8 cellular contexts compared by ENCODE assay signal in the genomic region with DNA sequence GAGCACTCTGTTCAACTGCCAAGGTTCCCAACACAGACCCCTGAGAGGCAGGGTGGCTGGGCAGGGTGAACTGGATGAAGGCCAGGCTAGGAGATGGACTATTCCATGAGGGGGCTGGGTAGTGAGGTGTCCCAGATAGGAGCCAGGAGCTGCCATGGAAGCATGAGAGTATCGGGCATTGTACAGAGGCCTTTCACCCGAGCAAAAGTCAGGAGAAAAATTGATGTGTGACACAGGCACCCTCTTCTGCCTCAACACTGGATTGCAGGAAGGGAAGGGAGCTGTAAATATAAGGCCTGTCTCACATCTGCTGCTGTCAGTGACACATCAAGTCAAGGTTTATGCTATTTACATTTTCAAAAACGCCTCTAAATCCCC.
A peak's percentile ranks its signal among the peaks of the same experiment; 100 is the strongest.
DNase-seq lines count a peak whose midpoint lies in the region; ATAC-seq and TF ChIP-seq lines count a peak whose summit lies in the region.

No MANE protein-coding gene starts in this region.

- no peak for TF ChIP-seq POLR2A in sigmoid colon (IDR thresholded peaks at IDR 0.05)

- H3K36me3 ChIP-seq in adipocyte (ENCODE audit: control insufficient read depth, insufficient read depth, low read length, severe bottlenecking) (peaks cover 37% of the 10 kb centered on the region), sigmoid colon (peaks cover 16 to 30% (median 20%) of the 10 kb centered on the region in 4 donors), GM23338 (ENCODE audit: insufficient read depth) (no peaks in the 10 kb centered on the region; the same call in 1 of the 2 replicates)

- H2AFZ ChIP-seq in GM23338: no peak overlapping the region

- TF ChIP-seq CTCF in sigmoid colon (IDR thresholded peaks at IDR 0.05): no peak
- TF ChIP-seq CTCF in GM23338 (conservative IDR thresholded peaks at IDR 0.05; ENCODE audit: low read depth in 2 of 2): peak in 1 of 2 experiments; percentile 28; a peak in 2 of 4 replicates

- H3K27me3 Mint-ChIP-seq in GM23338 (ENCODE audit: insufficient read depth, low read depth, poor library complexity): peaks cover 5% of the 10 kb centered on the region

- no peak for TF ChIP-seq EP300 in sigmoid colon (IDR thresholded peaks at IDR 0.05)

- H3K9me2 ChIP-seq in GM23338 (ENCODE audit: insufficient read depth): no peaks in the 10 kb centered on the region

- peak; percentile 19 for DNase-seq in GM04504 (ENCODE audit: low read depth)
- peak; percentile 39 for DNase-seq in adipocyte (ENCODE audit: low read depth)
- DNase-seq in Right ventricle myocardium inferior (ENCODE audit: missing footprints): no peak
- peak; percentile 77 for DNase-seq in sigmoid colon
- no peak for DNase-seq in NOMO-1 (lab: John Stamatoyannopoulos, UW; ENCODE audit: unreplicated experiment in 2 of 2)
- no peak for DNase-seq in GM23338 (ENCODE audit: low spot score)
- DNase-seq in activated CD8-positive, alpha-beta memory T cell treated with anti-CD3 and anti-CD28 coated beads, Interleukin-2, amount 50 U/mL, for 48 hours: no peak

- intact Hi-C loops in Right ventricle myocardium inferior (cut with DNase I): loop anchor here (2.0 to 10.0 kb wide), 7 partner anchors 67 to 469 kb away; a partner anchor contains a TSS
- intact Hi-C loops in sigmoid colon (cut with DNase I): loop anchor here (2.0 to 10.0 kb wide), 3 partner anchors 75 to 439 kb away; a partner anchor contains a TSS

- H3K4me3 Mint-ChIP-seq in GM23338: no peak overlapping the region

- H3K4me1 Mint-ChIP-seq in GM23338: no peaks in the 10 kb centered on the region; the same call in 2 of the 3 replicates

- H3K4me3 ChIP-seq in adipocyte (ENCODE audit: low read length): no peak overlapping the region
- no peak overlapping the region for H3K4me3 ChIP-seq in sigmoid colon
- no peak overlapping the region for H3K4me3 ChIP-seq in GM23338

- no peaks in the 10 kb centered on the region for H4K20me1 ChIP-seq in GM23338 (replicated peaks; ENCODE audit: insufficient read depth)

- H3F3A ChIP-seq in GM23338 (replicated peaks; ENCODE audit: low read depth): 0 out of 2 replicates have a peak, but pooled peaks cover 6% of the 10 kb centered on the region

- H3K27ac Mint-ChIP-seq in GM23338: no peak overlapping the region

- peak overlapping the region; percentile 63 to 84 (median 78) for H3K27ac ChIP-seq in sigmoid colon
- H3K27ac ChIP-seq in GM23338 (ENCODE audit: low read depth): no peak overlapping the region

- H3K9me3 ChIP-seq in adipocyte (ENCODE audit: control insufficient read depth, low read length): no peaks in the 10 kb centered on the region
- no peaks in the 10 kb centered on the region for H3K9me3 ChIP-seq in sigmoid colon

- WGBS in sigmoid colon, 2 donors: 72 to 88% methylated on average over 3 of the region's 3 CpGs

- no peaks in the 10 kb centered on the region for H3K79me2 ChIP-seq in GM23338 (replicated peaks; ENCODE audit: insufficient read depth)

- no peaks in the 10 kb centered on the region for H3K9me3 Mint-ChIP-seq in GM23338

- H3K27me3 ChIP-seq in adipocyte (replicated peaks; ENCODE audit: control insufficient read depth, insufficient read depth, low read length) (no peaks in the 10 kb centered on the region), sigmoid colon (no peaks in the 10 kb centered on the region), GM23338 (ENCODE audit: insufficient read depth) (no peaks in the 10 kb centered on the region)

- H3K36me3 Mint-ChIP-seq in GM23338 (ENCODE audit: low read depth): peaks cover 27% of the 10 kb centered on the region

- no peak overlapping the region for H3K4me2 ChIP-seq in GM23338

- peak; percentile 82 for ATAC-seq in Right ventricle myocardium inferior
- no peak for ATAC-seq in GM23338
- ATAC-seq in HG03108 (IDR thresholded peaks at IDR 0.05; ENCODE audit: unreplicated experiment): no peak

- peaks cover 63% of the 10 kb centered on the region for H3K4me1 ChIP-seq in adipocyte (ENCODE audit: control insufficient read depth, insufficient read depth, low read length)
- H3K4me1 ChIP-seq in sigmoid colon: peaks cover 0 to 49% (median 39%) of the 10 kb centered on the region in 4 donors
- H3K4me1 ChIP-seq in GM23338 (ENCODE audit: insufficient read depth): no peaks in the 10 kb centered on the region

- H3K9ac ChIP-seq in adipocyte (ENCODE audit: low read length): peak overlapping the region; percentile 72

TF ChIP-seq in GM23338, 12 proteins besides CTCF, POLR2A, EP300 and RAD21:
- TF ChIP-seq ZNF114 (CRISPR knock-in tag; IDR thresholded peaks at IDR 0.05) (no peak), STAT1 (IDR thresholded peaks at IDR 0.05; ENCODE audit: unreplicated experiment) (no peak), JUNB (IDR thresholded peaks at IDR 0.05; ENCODE audit: unreplicated experiment) (no peak), NANOG (IDR thresholded peaks at IDR 0.05; ENCODE audit: borderline replicate concordance) (no peak), ZNF331 (CRISPR knock-in tag; IDR thresholded peaks at IDR 0.05; ENCODE audit: low read depth) (no peak), EZH2phosphoT487 (IDR thresholded peaks at IDR 0.05; ENCODE audit: unreplicated experiment) (no peak)
- TF ChIP-seq, protein P1, sequence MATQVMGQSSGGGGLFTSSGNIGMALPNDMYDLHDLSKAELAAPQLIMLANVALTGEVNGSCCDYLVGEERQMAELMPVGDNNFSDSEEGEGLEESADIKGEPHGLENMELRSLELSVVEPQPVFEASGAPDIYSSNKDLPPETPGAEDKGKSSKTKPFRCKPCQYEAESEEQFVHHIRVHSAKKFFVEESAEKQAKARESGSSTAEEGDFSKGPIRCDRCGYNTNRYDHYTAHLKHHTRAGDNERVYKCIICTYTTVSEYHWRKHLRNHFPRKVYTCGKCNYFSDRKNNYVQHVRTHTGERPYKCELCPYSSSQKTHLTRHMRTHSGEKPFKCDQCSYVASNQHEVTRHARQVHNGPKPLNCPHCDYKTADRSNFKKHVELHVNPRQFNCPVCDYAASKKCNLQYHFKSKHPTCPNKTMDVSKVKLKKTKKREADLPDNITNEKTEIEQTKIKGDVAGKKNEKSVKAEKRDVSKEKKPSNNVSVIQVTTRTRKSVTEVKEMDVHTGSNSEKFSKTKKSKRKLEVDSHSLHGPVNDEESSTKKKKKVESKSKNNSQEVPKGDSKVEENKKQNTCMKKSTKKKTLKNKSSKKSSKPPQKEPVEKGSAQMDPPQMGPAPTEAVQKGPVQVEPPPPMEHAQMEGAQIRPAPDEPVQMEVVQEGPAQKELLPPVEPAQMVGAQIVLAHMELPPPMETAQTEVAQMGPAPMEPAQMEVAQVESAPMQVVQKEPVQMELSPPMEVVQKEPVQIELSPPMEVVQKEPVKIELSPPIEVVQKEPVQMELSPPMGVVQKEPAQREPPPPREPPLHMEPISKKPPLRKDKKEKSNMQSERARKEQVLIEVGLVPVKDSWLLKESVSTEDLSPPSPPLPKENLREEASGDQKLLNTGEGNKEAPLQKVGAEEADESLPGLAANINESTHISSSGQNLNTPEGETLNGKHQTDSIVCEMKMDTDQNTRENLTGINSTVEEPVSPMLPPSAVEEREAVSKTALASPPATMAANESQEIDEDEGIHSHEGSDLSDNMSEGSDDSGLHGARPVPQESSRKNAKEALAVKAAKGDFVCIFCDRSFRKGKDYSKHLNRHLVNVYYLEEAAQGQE (IDR thresholded peaks at IDR 0.05; ENCODE audit: unreplicated experiment): no peak

Comparison
In these comparisons a context has a peak if more than half of its experiments do, and no peak if none do; other contexts are left out.
1. DNase-seq: peak in GM04504 (single experiment), adipocyte (single experiment) and sigmoid colon (single experiment); none in Right ventricle myocardium inferior (single experiment), NOMO-1 (0 of 2), GM23338 (single experiment) and activated CD8-positive, alpha-beta memory T cell treated with anti-CD3 and anti-CD28 coated beads, Interleukin-2, amount 50 U/mL, for 48 hours (single experiment).